ENCODE assay signal across 23 cellular contexts in genomic region chr11:126370016-126370415, GRCh38.
"Had no signal": no experiment of that assay in that cellular context is flagged by ENCODE, and none has a peak within 500 bp of the region (broad histone marks: within the 10 kb centered on the region; RNA-seq: fewer than 3 reads in every experiment).

No MANE protein-coding gene starts in this region.

- DNase-seq: activated CD4-positive, alpha-beta T cell treated with anti-CD3 and anti-CD28 coated beads for 4 hours; activated CD4-positive, alpha-beta T cell treated with anti-CD3 and anti-CD28 coated beads, Interleukin-2, amount 50 U/mL, for 4 hours; activated CD8-positive, alpha-beta memory T cell treated with anti-CD3 and anti-CD28 coated beads, Interleukin-2, amount 50 U/mL, for 48 hours; activated CD8-positive, alpha-beta T cell treated with anti-CD3 and anti-CD28 coated beads, Interleukin-2, amount 10 ng/mL, durations not matched to agents 7 days and 5 days; activated gamma-delta T cell; activated naive CD4-positive, alpha-beta T cell treated with anti-CD3 and anti-CD28 coated beads, Interleukin-2, amount 10 ng/mL, durations not matched to agents 7 days and 5 days; activated naive CD8-positive, alpha-beta T cell treated with anti-CD3 and anti-CD28 coated beads for 36 hours; activated T-cell treated with anti-CD3 and anti-CD28 coated beads, Interleukin-2, amount 50 U/mL, for 4 hours; anterior cingulate cortex; MM.1S; NCI-H1105; NCI-H1436; NCI-H1694 treated with DMSO at 0.1 percent for 48 hours; NCI-H2081; NCI-H510A treated with DMSO at 0.1 percent for 48 hours; NCI-H69; NK-92 treated with Interleukin-12 subunit alpha and Interleukin-12 subunit beta, amount 100 ng/mL, for 24 hours; PC-3; SHP77 had no signal

- H3K27me3 ChIP-seq: SJSA1 had no signal

- H3K9me3 Mint-ChIP-seq: activated naive CD4-positive, alpha-beta T cell treated with anti-CD3 and anti-CD28 coated beads, Interleukin-2, amount 10 ng/mL, durations not matched to agents 7 days and 5 days; activated naive CD8-positive, alpha-beta T cell treated with anti-CD3 and anti-CD28 coated beads for 36 hours; activated T-cell treated with anti-CD3 and anti-CD28 coated beads, Interleukin-2, amount 50 U/mL, for 4 hours; activated T-helper 17 cell treated with anti-CD3 and anti-CD28 coated beads, Interleukin-2, amount 50 U/mL, for 72 hours; T-helper 1 cell treated with Interleukin-12 subunit alpha and Interleukin-12 subunit beta and Interleukin-4 antibody, amounts not matched to agents 30 μg/mL and 1 μg/mL, for 36 hours had no signal

- H3K4me1 Mint-ChIP-seq: activated T-helper 17 cell treated with anti-CD3 and anti-CD28 coated beads, Interleukin-2, amount 50 U/mL, for 72 hours had no signal

- H3K4me3 ChIP-seq: SJSA1 had no signal

- H3K27ac ChIP-seq: SJSA1 had no signal

- H3K9me3 ChIP-seq: SJSA1 had no signal

- H3K27ac Mint-ChIP-seq: activated CD8-positive, alpha-beta T cell treated with anti-CD3 and anti-CD28 coated beads, Interleukin-2, amount 10 ng/mL, durations not matched to agents 7 days and 5 days; activated naive CD4-positive, alpha-beta T cell treated with anti-CD3 and anti-CD28 coated beads, Interleukin-2, amount 10 ng/mL, durations not matched to agents 7 days and 5 days; activated naive CD8-positive, alpha-beta T cell treated with anti-CD3 and anti-CD28 coated beads for 36 hours; activated T-helper 17 cell treated with anti-CD3 and anti-CD28 coated beads, Interleukin-2, amount 50 U/mL, for 72 hours; T-helper 1 cell treated with Interleukin-12 subunit alpha and Interleukin-12 subunit beta and Interleukin-4 antibody, amounts not matched to agents 30 μg/mL and 1 μg/mL, for 36 hours had no signal

- H3K36me3 Mint-ChIP-seq: activated naive CD4-positive, alpha-beta T cell treated with anti-CD3 and anti-CD28 coated beads, Interleukin-2, amount 10 ng/mL, durations not matched to agents 7 days and 5 days; activated naive CD8-positive, alpha-beta T cell treated with anti-CD3 and anti-CD28 coated beads for 36 hours had no signal

- H3K27me3 Mint-ChIP-seq: activated naive CD4-positive, alpha-beta T cell treated with anti-CD3 and anti-CD28 coated beads, Interleukin-2, amount 10 ng/mL, durations not matched to agents 7 days and 5 days; activated naive CD8-positive, alpha-beta T cell treated with anti-CD3 and anti-CD28 coated beads for 36 hours; activated T-helper 17 cell treated with anti-CD3 and anti-CD28 coated beads, Interleukin-2, amount 50 U/mL, for 72 hours had no signal

- ATAC-seq: activated CD4-positive, CD25-positive, alpha-beta regulatory T cell treated with anti-CD3 and anti-CD28 coated beads, Interleukin-2, amount 50 U/mL, for 24 hours; activated CD8-positive, alpha-beta T cell treated with anti-CD3 and anti-CD28 coated beads, Interleukin-2, amount 10 ng/mL, durations not matched to agents 7 days and 5 days; activated T-cell treated with anti-CD3 and anti-CD28 coated beads, Interleukin-2, amount 50 U/mL, for 4 hours; activated T-helper 17 cell treated with anti-CD3 and anti-CD28 coated beads, Interleukin-2, amount 50 U/mL, for 72 hours; PC-3 had no signal

- H3K36me3 ChIP-seq: SJSA1 had no signal

- H3K4me3 Mint-ChIP-seq: activated CD8-positive, alpha-beta T cell treated with anti-CD3 and anti-CD28 coated beads, Interleukin-2, amount 10 ng/mL, durations not matched to agents 7 days and 5 days; activated naive CD4-positive, alpha-beta T cell treated with anti-CD3 and anti-CD28 coated beads, Interleukin-2, amount 10 ng/mL, durations not matched to agents 7 days and 5 days; activated naive CD8-positive, alpha-beta T cell treated with anti-CD3 and anti-CD28 coated beads for 36 hours; activated T-cell treated with anti-CD3 and anti-CD28 coated beads, Interleukin-2, amount 50 U/mL, for 4 hours; activated T-helper 17 cell treated with anti-CD3 and anti-CD28 coated beads, Interleukin-2, amount 50 U/mL, for 72 hours; T-helper 1 cell treated with Interleukin-12 subunit alpha and Interleukin-12 subunit beta and Interleukin-4 antibody, amounts not matched to agents 30 μg/mL and 1 μg/mL, for 36 hours had no signal

- H3K4me1 ChIP-seq: SJSA1 had no signal
